Comparison of ENCODE assay signal across 1 cellular context in genomic region chr14:39182770-39183684, GRCh38.
TF ChIP-seq lines count a peak whose summit lies in the region.

No MANE protein-coding gene starts in this region.

TF ChIP-seq in K562, 482 proteins besides CTCF, POLR2A, EP300 and RAD21:
- TF ChIP-seq ARID3A (IDR thresholded peaks at IDR 0.05; ENCODE audit: borderline replicate concordance, low read depth, low read length) = no peak
- TF ChIP-seq MLX (CRISPR knock-in tag; conservative IDR thresholded peaks at IDR 0.05) = no peak
- peak; percentile 27 for TF ChIP-seq POLR2B (IDR thresholded peaks at IDR 0.05; ENCODE audit: low read depth, partially characterized antibody)
- TF ChIP-seq GTF2E2 (tag; IDR thresholded peaks at IDR 0.05) = no peak
- TF ChIP-seq ZEB2 (IDR thresholded peaks at IDR 0.05) = no peak
- TF ChIP-seq KDM5B (IDR thresholded peaks at IDR 0.05; ENCODE audit: insufficient replicate concordance, low read depth, low read length) = no peak
- 0 out of 2 replicates have a peak, but pooled peaks have one; percentile 5 for TF ChIP-seq MYNN (IDR thresholded peaks at IDR 0.05)
- no peak for TF ChIP-seq MYNN (CRISPR knock-in tag; IDR thresholded peaks at IDR 0.05)
- TF ChIP-seq OTX1 (CRISPR knock-in tag; IDR thresholded peaks at IDR 0.05) = no peak
- no peak for TF ChIP-seq ZNF140 (CRISPR knock-in tag; IDR thresholded peaks at IDR 0.05)
- TF ChIP-seq NFXL1 (CRISPR knock-in tag; IDR thresholded peaks at IDR 0.05) = no peak
- TF ChIP-seq HDAC2 (IDR thresholded peaks at IDR 0.05) = no peak
- no peak for TF ChIP-seq PTBP1 (IDR thresholded peaks at IDR 0.05; ENCODE audit: low read depth, low read length)
- TF ChIP-seq KDM1A (IDR thresholded peaks at IDR 0.05) = no peak
- no peak for TF ChIP-seq ZNF830 (CRISPR knock-in tag; IDR thresholded peaks at IDR 0.05)
- no peak for TF ChIP-seq ZNF778 (CRISPR knock-in tag; IDR thresholded peaks at IDR 0.05)
- TF ChIP-seq NFE2 (IDR thresholded peaks at IDR 0.05; ENCODE audit: low read depth) = no peak
- TF ChIP-seq MEIS2 (IDR thresholded peaks at IDR 0.05; ENCODE audit: partially characterized antibody) = no peak
